16 cellular contexts compared by ENCODE assay signal in the genomic region with DNA sequence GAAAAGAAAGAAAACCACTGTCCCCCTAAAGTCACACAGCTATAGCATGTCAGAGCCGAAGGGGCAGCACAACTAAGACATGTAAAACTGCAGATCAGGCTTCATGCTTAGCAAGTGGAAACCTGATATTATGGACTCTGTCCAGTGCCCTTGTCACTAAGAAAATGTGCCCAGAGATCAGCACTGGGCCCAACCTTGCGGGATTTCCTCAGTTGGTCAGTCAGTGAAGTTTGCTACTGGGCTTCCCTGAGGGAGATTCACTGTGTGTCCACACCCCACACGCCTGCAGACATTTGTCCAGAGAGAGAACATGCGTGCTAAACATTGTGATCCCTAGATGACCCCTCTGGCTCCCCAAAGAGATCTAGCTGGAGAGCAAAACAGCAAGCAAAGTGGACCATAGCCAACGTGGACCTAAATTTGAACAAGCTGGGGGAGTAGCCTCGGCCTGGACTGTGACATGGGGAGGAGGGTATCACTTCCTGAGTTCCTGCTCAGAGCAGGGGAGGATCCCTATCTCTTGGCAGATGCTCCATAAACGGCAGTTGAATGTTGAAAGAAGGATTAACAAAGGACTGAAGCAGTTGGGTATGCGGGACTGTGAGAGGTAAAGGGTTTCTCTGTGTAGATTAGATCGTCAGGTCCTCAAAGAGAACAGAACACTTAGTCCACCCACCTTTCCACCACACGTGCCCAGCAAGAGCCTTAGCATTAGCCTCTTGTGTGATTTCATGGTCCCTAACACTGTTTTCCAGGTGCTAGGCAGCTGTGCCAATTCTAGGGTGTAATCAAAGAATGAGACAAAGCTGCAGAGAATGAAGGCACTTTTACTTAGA. TPM values are rescaled to one million over a fixed set of nuclear protein-coding genes. Genes with fewer than 3 reads are reported as not detected.
A peak's percentile ranks its signal among the peaks of the same experiment; 100 is the strongest.
DNase-seq lines count a peak whose midpoint lies in the region; ATAC-seq and TF ChIP-seq lines count a peak whose summit lies in the region.
"Had no signal": no experiment of that assay in that cellular context is flagged by ENCODE, and none has a peak within 500 bp of the region (broad histone marks: within the 10 kb centered on the region; RNA-seq: fewer than 3 reads in every experiment).

No MANE protein-coding gene starts in this region.

- H3K9me3 ChIP-seq in esophagus squamous epithelium, result no peaks in the 10 kb centered on the region
- no peaks in the 10 kb centered on the region for H3K9me3 ChIP-seq in osteoblast (ENCODE audit: low read depth, low read length)
- no peaks in the 10 kb centered on the region for H3K9me3 ChIP-seq in A673 (ENCODE audit: low read depth, low read length, poor library complexity, severe bottlenecking)
- H3K9me3 ChIP-seq: BLaER1 treated with 17β-estradiol and CSF1 and Interleukin-3, amounts not matched to agents 10 nM and 100 nM had no signal

- intact Hi-C loops in esophagus squamous epithelium (cut with DNase I), result no loop called here
- intact Hi-C loops in A673 (cut with micrococcal nuclease; ENCODE audit: unreplicated experiment), result no loop called here

- H3K4me1 ChIP-seq in esophagus squamous epithelium (peaks cover 0 to 14% (median 10%) of the 10 kb centered on the region in 3 donors), osteoblast (ENCODE audit: insufficient read depth, low read length) (no peaks in the 10 kb centered on the region), A673 (ENCODE audit: insufficient read depth, low read length, poor library complexity, severe bottlenecking) (no peaks in the 10 kb centered on the region)

- TF ChIP-seq POLR2A in esophagus squamous epithelium (IDR thresholded peaks at IDR 0.05), result no peak

- no peaks in the 10 kb centered on the region for H3K79me2 ChIP-seq in osteoblast (ENCODE audit: insufficient read depth, low read length)

- no TSS peak for BruUV-seq in A673 (replicated peaks; lab: Mats Ljungman, UMichigan)

- ATAC-seq in left lobe of liver, result no peak
- ATAC-seq: natural killer cell treated with Interleukin-12 subunit alpha and Interleukin-12 subunit beta and Interleukin-15 and Interleukin-18, amount 100 ng/mL, for 72 hours; stimulated activated naive B cell treated with anti-CD40 and anti-IgM and Interleukin-4, amounts not matched to agents 10 μg/mL and 1 μg/mL and 100 μg/mL, for 72 hours; T-cell had no signal

- WGBS in esophagus squamous epithelium, 2 donors, result 36 to 39% methylated on average over 5 to 10 of the region's 10 CpGs

- POLR2A ChIA-PET in A673 (lab: Charles Lee; ENCODE audit: low non-redundant PET), result no interaction called here

- H4K20me1 ChIP-seq in osteoblast (ENCODE audit: insufficient read depth, low read length), result no peaks in the 10 kb centered on the region
- H4K20me1 ChIP-seq: BLaER1 treated with 17β-estradiol and CSF1 and Interleukin-3, amounts not matched to agents 10 nM and 100 nM had no signal

- no peak overlapping the region for H3K4me2 ChIP-seq in osteoblast (ENCODE audit: insufficient read depth, low read length)
- H3K4me2 ChIP-seq: BLaER1 treated with 17β-estradiol and CSF1 and Interleukin-3, amounts not matched to agents 10 nM and 100 nM had no signal

- CTCF ChIA-PET in A673 (lab: Charles Lee), result no interaction called here

- H3K27ac ChIP-seq in esophagus squamous epithelium (peak overlapping the region in 3 of 4 donors; percentile 57 to 76 (median 71)), osteoblast (ENCODE audit: low read depth, low read length) (no peak overlapping the region), A673 (ENCODE audit: low read depth, low read length, poor library complexity, severe bottlenecking) (no peak overlapping the region)
- H3K27ac ChIP-seq: BLaER1 treated with 17β-estradiol and CSF1 and Interleukin-3, amounts not matched to agents 10 nM and 100 nM had no signal

- DNase-seq in DMS153 (lab: John Stamatoyannopoulos, UW) (peak; percentile 24), NCI-H2029 treated with DMSO at 0.1 percent for 48 hours (lab: John Stamatoyannopoulos, UW) (peak; percentile 35), esophagus squamous epithelium (lab: John Stamatoyannopoulos, UW) (no peak), osteoblast (ENCODE audit: insufficient read length, low spot score, missing footprints) (peak; percentile 22), left lobe of liver (ENCODE audit: low spot score) (no peak), mesenteric fat pad (ENCODE audit: low spot score) (no peak), A673 (ENCODE audit: low spot score) (no peak)
- no peak for DNase-seq in activated effector memory CD4-positive, alpha-beta T cell treated with Interleukin-2 at 50 U/mL for 16 hours
- DNase-seq: activated CD4-positive, alpha-beta T cell treated with anti-CD3 and anti-CD28 coated beads, Interleukin-2, amount 50 U/mL, for 48 hours; activated effector memory CD4-positive, alpha-beta T cell treated with anti-CD3 and anti-CD28 coated beads, Interleukin-2, amount 50 U/mL, for 16 hours; central memory CD4-positive, alpha-beta T cell; NCI-H1048; stimulated activated naive B cell treated with anti-CD40 and anti-IgM and Interleukin-4, amounts not matched to agents 10 μg/mL and 1 μg/mL and 100 μg/mL, for 72 hours; T-cell had no signal

- H3K27me3 ChIP-seq in esophagus squamous epithelium, result no peaks in the 10 kb centered on the region
- no peaks in the 10 kb centered on the region for H3K27me3 ChIP-seq in osteoblast (ENCODE audit: insufficient read depth, low read length)
- H3K27me3 ChIP-seq in A673 (replicated peaks; ENCODE audit: insufficient read depth, low read depth, low read length, poor library complexity), result no peaks in the 10 kb centered on the region
- H3K27me3 ChIP-seq: BLaER1 treated with 17β-estradiol and CSF1 and Interleukin-3, amounts not matched to agents 10 nM and 100 nM had no signal

- no peak overlapping the region for H3K4me3 ChIP-seq in esophagus squamous epithelium
- H3K4me3 ChIP-seq in osteoblast (ENCODE audit: insufficient read depth, low read length), result no peak overlapping the region
- H3K4me3 ChIP-seq in A673 (ENCODE audit: low read depth, low read length, poor library complexity, severe bottlenecking), result no peak overlapping the region
- H3K4me3 ChIP-seq: BLaER1 treated with 17β-estradiol and CSF1 and Interleukin-3, amounts not matched to agents 10 nM and 100 nM had no signal

- TF ChIP-seq CTCF in esophagus squamous epithelium (IDR thresholded peaks at IDR 0.05) (no peak), osteoblast (IDR thresholded peaks at IDR 0.05; ENCODE audit: extremely low read depth, low read depth, low read length) (no peak), A673 (conservative IDR thresholded peaks at IDR 0.05; ENCODE audit: low read depth, low read length) (no peak)

- H3K36me3 ChIP-seq in esophagus squamous epithelium (no peaks in the 10 kb centered on the region), osteoblast (ENCODE audit: insufficient read depth, low read length) (no peaks in the 10 kb centered on the region), A673 (ENCODE audit: insufficient read depth, low read length, poor library complexity, severe bottlenecking) (no peaks in the 10 kb centered on the region)
- H3K36me3 ChIP-seq: BLaER1 treated with 17β-estradiol and CSF1 and Interleukin-3, amounts not matched to agents 10 nM and 100 nM had no signal

- H2AFZ ChIP-seq in osteoblast (ENCODE audit: low read length), result no peak overlapping the region

RNA-seq across cellular contexts. Expression of a gene that starts 53.6 kb away (rescaled TPM):
- total RNA-seq in esophagus squamous epithelium (1,000 to 10,000 TPM in 3 of 4 donors, 100 to 1,000 TPM in 1; 597 to 1,638 (median 1,035) TPM), osteoblast (219 and 259 TPM in 2 replicates), left lobe of liver (221 TPM), mesenteric fat pad (5,065 TPM), A673 (2021) (260 and 266 TPM in 2 replicates)

Comparison
In these comparisons a context has a peak if more than half of its experiments do, and no peak if none do; other contexts are left out.
1. DNase-seq: peak in DMS153 (single experiment), NCI-H2029 treated with DMSO at 0.1 percent for 48 hours (single experiment) and osteoblast (single experiment); none in esophagus squamous epithelium (single experiment), left lobe of liver (single experiment), activated effector memory CD4-positive, alpha-beta T cell treated with Interleukin-2 at 50 U/mL for 16 hours (single experiment), mesenteric fat pad (single experiment) and A673 (single experiment).
2. H3K27ac ChIP-seq: peak in esophagus squamous epithelium (3 of 4); none in osteoblast (single experiment) and A673 (single experiment).